2 cellular contexts compared by ENCODE assay signal in the genomic region with DNA sequence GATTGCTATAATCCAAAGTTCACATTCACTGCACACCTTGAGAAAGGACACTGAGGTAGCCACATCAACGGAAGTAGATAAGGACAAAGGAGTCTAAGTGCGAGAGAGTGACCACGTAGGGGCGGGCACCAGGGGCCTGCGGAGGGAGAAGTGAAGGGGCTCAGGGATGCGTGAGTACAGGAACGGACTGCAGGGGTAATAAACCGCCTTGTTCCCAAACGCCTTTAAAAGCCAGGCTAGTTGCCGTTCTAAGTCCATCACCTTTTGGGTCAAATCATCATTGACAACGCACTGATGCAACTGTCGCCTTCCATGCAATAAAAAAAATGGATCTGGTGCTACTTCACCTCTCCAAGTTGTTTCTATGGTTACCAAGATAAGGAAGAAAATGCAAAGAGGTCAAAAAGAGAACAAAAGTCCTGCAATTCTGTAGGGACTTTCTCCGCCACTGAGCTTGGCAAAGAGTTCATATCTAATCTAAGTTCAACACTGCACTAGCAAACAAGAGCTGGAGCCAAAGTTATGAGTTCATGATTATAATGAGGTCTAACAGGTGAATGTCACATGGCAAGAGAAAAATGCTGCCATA.
TF ChIP-seq lines count a peak whose summit lies in the region.

No MANE protein-coding gene starts in this region.

TF ChIP-seq in K562, 482 proteins besides CTCF, POLR2A, EP300 and RAD21 (continues in another document):
- TF ChIP-seq, protein P1, sequence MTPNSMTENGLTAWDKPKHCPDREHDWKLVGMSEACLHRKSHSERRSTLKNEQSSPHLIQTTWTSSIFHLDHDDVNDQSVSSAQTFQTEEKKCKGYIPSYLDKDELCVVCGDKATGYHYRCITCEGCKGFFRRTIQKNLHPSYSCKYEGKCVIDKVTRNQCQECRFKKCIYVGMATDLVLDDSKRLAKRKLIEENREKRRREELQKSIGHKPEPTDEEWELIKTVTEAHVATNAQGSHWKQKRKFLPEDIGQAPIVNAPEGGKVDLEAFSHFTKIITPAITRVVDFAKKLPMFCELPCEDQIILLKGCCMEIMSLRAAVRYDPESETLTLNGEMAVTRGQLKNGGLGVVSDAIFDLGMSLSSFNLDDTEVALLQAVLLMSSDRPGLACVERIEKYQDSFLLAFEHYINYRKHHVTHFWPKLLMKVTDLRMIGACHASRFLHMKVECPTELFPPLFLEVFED (CRISPR knock-in tag; conservative IDR thresholded peaks at IDR 0.05): no peak
- TF ChIP-seq ZFP30 (CRISPR knock-in tag; IDR thresholded peaks at IDR 0.05; ENCODE audit: borderline replicate concordance): no peak
- no peak for TF ChIP-seq PTRF (tag; IDR thresholded peaks at IDR 0.05)
- no peak for TF ChIP-seq ZSCAN29 (IDR thresholded peaks at IDR 0.05)
- no peak for TF ChIP-seq YBX1 (IDR thresholded peaks at IDR 0.05)
- TF ChIP-seq, protein P2, sequence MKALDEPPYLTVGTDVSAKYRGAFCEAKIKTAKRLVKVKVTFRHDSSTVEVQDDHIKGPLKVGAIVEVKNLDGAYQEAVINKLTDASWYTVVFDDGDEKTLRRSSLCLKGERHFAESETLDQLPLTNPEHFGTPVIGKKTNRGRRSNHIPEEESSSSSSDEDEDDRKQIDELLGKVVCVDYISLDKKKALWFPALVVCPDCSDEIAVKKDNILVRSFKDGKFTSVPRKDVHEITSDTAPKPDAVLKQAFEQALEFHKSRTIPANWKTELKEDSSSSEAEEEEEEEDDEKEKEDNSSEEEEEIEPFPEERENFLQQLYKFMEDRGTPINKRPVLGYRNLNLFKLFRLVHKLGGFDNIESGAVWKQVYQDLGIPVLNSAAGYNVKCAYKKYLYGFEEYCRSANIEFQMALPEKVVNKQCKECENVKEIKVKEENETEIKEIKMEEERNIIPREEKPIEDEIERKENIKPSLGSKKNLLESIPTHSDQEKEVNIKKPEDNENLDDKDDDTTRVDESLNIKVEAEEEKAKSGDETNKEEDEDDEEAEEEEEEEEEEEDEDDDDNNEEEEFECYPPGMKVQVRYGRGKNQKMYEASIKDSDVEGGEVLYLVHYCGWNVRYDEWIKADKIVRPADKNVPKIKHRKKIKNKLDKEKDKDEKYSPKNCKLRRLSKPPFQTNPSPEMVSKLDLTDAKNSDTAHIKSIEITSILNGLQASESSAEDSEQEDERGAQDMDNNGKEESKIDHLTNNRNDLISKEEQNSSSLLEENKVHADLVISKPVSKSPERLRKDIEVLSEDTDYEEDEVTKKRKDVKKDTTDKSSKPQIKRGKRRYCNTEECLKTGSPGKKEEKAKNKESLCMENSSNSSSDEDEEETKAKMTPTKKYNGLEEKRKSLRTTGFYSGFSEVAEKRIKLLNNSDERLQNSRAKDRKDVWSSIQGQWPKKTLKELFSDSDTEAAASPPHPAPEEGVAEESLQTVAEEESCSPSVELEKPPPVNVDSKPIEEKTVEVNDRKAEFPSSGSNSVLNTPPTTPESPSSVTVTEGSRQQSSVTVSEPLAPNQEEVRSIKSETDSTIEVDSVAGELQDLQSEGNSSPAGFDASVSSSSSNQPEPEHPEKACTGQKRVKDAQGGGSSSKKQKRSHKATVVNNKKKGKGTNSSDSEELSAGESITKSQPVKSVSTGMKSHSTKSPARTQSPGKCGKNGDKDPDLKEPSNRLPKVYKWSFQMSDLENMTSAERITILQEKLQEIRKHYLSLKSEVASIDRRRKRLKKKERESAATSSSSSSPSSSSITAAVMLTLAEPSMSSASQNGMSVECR (CRISPR knock-in tag; IDR thresholded peaks at IDR 0.05): no peak
- TF ChIP-seq CXXC5 (CRISPR knock-in tag; IDR thresholded peaks at IDR 0.05): 0 out of 2 replicates have a peak, but pooled peaks have one; percentile 11
- peak; percentile 59 for TF ChIP-seq TEAD4 (IDR thresholded peaks at IDR 0.05; ENCODE audit: low read length)
- no peak for TF ChIP-seq TEAD4 (CRISPR knock-in tag; IDR thresholded peaks at IDR 0.05; ENCODE audit: borderline replicate concordance)
- no peak for TF ChIP-seq ZNF766 (CRISPR knock-in tag; conservative IDR thresholded peaks at IDR 0.05)
- 0 out of 2 replicates have a peak, but pooled peaks have one; percentile 4 for TF ChIP-seq ZNF316 (IDR thresholded peaks at IDR 0.05)
- TF ChIP-seq SRF (CRISPR knock-in tag; IDR thresholded peaks at IDR 0.05): no peak
- TF ChIP-seq POLR3A (IDR thresholded peaks at IDR 0.05; ENCODE audit: borderline replicate concordance, extremely low read depth, insufficient read depth, insufficient read length): no peak
- 0 out of 2 replicates have a peak, but pooled peaks have one; percentile 33 for TF ChIP-seq CBFA2T2 (conservative IDR thresholded peaks at IDR 0.05)
- TF ChIP-seq ELF1 (tag; IDR thresholded peaks at IDR 0.05): no peak
- TF ChIP-seq, protein P3, sequence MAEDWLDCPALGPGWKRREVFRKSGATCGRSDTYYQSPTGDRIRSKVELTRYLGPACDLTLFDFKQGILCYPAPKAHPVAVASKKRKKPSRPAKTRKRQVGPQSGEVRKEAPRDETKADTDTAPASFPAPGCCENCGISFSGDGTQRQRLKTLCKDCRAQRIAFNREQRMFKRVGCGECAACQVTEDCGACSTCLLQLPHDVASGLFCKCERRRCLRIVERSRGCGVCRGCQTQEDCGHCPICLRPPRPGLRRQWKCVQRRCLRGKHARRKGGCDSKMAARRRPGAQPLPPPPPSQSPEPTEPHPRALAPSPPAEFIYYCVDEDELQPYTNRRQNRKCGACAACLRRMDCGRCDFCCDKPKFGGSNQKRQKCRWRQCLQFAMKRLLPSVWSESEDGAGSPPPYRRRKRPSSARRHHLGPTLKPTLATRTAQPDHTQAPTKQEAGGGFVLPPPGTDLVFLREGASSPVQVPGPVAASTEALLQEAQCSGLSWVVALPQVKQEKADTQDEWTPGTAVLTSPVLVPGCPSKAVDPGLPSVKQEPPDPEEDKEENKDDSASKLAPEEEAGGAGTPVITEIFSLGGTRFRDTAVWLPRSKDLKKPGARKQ (CRISPR knock-in tag; IDR thresholded peaks at IDR 0.05): no peak
- no peak for TF ChIP-seq TAF15 (IDR thresholded peaks at IDR 0.05; ENCODE audit: low read depth, low read length)
- no peak for TF ChIP-seq SRSF9 (IDR thresholded peaks at IDR 0.05; ENCODE audit: borderline replicate concordance, low read depth, low read length)
- 0 out of 4 replicates have a peak, but pooled peaks of 1 of the 2 experiments have one; percentile 9 for TF ChIP-seq FOXK2 (conservative IDR thresholded peaks at IDR 0.05 in 1 of 2, IDR thresholded peaks at IDR 0.05 in 1 of 2; ENCODE audit: low read depth in 2 of 2)
- no peak for TF ChIP-seq IRF2 (CRISPR knock-in tag; IDR thresholded peaks at IDR 0.05)
- TF ChIP-seq CEBPB (tag; IDR thresholded peaks at IDR 0.05): no peak
- no peak for TF ChIP-seq PML (IDR thresholded peaks at IDR 0.05; ENCODE audit: low read length)
- TF ChIP-seq NFATC3 (IDR thresholded peaks at IDR 0.05): no peak
- no peak for TF ChIP-seq HDAC8 (tag; IDR thresholded peaks at IDR 0.05)
- no peak for TF ChIP-seq HDAC6 (IDR thresholded peaks at IDR 0.05; ENCODE audit: low read depth, low read length)
- no peak for TF ChIP-seq ERF (CRISPR knock-in tag; IDR thresholded peaks at IDR 0.05)
- TF ChIP-seq COPS2 (conservative IDR thresholded peaks at IDR 0.05): no peak
- TF ChIP-seq ZNF12 (CRISPR knock-in tag; IDR thresholded peaks at IDR 0.05): no peak
- no peak for TF ChIP-seq HCFC1 (IDR thresholded peaks at IDR 0.05; ENCODE audit: low read depth, low read length)
- TF ChIP-seq SNIP1 (IDR thresholded peaks at IDR 0.05; ENCODE audit: low read depth): no peak
- TF ChIP-seq NFYB (IDR thresholded peaks at IDR 0.05; ENCODE audit: extremely low read depth, insufficient read length): no peak
- peak; percentile 37; the same call in 1 of the 2 replicates for TF ChIP-seq ZNF384 (IDR thresholded peaks at IDR 0.05; ENCODE audit: low read depth, low read length)

TF ChIP-seq in liver, 16 proteins besides CTCF, POLR2A, EP300 and RAD21:
- TF ChIP-seq YY1 (IDR thresholded peaks at IDR 0.05) (peak; percentile 17), NR2F2 (IDR thresholded peaks at IDR 0.05) (no peak), HNF4G (IDR thresholded peaks at IDR 0.05) (no peak), TAF1 (conservative IDR thresholded peaks at IDR 0.05) (no peak), RXRA (IDR thresholded peaks at IDR 0.05) (peak; percentile 53 to 65), HNF4A (conservative IDR thresholded peaks at IDR 0.05) (peak; percentile 56 to 60), SP1 (IDR thresholded peaks at IDR 0.05) (no peak), FOXA2 (IDR thresholded peaks at IDR 0.05) (peak; percentile 42), FOXA1 (IDR thresholded peaks at IDR 0.05) (no peak), JUND (IDR thresholded peaks at IDR 0.05) (peak in 1 of 2 donors; percentile 27), EGR1 (IDR thresholded peaks at IDR 0.05; ENCODE audit: low read depth in 2 of 2) (no peak), GABPA (IDR thresholded peaks at IDR 0.05 in 1 of 2, conservative IDR thresholded peaks at IDR 0.05 in 1 of 2) (no peak)
- TF ChIP-seq, protein P4, sequence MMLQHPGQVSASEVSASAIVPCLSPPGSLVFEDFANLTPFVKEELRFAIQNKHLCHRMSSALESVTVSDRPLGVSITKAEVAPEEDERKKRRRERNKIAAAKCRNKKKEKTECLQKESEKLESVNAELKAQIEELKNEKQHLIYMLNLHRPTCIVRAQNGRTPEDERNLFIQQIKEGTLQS (IDR thresholded peaks at IDR 0.05): no peak
- TF ChIP-seq, protein P5, sequence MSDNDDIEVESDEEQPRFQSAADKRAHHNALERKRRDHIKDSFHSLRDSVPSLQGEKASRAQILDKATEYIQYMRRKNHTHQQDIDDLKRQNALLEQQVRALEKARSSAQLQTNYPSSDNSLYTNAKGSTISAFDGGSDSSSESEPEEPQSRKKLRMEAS (IDR thresholded peaks at IDR 0.05): no peak
- TF ChIP-seq, protein P6, sequence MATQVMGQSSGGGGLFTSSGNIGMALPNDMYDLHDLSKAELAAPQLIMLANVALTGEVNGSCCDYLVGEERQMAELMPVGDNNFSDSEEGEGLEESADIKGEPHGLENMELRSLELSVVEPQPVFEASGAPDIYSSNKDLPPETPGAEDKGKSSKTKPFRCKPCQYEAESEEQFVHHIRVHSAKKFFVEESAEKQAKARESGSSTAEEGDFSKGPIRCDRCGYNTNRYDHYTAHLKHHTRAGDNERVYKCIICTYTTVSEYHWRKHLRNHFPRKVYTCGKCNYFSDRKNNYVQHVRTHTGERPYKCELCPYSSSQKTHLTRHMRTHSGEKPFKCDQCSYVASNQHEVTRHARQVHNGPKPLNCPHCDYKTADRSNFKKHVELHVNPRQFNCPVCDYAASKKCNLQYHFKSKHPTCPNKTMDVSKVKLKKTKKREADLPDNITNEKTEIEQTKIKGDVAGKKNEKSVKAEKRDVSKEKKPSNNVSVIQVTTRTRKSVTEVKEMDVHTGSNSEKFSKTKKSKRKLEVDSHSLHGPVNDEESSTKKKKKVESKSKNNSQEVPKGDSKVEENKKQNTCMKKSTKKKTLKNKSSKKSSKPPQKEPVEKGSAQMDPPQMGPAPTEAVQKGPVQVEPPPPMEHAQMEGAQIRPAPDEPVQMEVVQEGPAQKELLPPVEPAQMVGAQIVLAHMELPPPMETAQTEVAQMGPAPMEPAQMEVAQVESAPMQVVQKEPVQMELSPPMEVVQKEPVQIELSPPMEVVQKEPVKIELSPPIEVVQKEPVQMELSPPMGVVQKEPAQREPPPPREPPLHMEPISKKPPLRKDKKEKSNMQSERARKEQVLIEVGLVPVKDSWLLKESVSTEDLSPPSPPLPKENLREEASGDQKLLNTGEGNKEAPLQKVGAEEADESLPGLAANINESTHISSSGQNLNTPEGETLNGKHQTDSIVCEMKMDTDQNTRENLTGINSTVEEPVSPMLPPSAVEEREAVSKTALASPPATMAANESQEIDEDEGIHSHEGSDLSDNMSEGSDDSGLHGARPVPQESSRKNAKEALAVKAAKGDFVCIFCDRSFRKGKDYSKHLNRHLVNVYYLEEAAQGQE (IDR thresholded peaks at IDR 0.05): no peak
- TF ChIP-seq, protein P7, sequence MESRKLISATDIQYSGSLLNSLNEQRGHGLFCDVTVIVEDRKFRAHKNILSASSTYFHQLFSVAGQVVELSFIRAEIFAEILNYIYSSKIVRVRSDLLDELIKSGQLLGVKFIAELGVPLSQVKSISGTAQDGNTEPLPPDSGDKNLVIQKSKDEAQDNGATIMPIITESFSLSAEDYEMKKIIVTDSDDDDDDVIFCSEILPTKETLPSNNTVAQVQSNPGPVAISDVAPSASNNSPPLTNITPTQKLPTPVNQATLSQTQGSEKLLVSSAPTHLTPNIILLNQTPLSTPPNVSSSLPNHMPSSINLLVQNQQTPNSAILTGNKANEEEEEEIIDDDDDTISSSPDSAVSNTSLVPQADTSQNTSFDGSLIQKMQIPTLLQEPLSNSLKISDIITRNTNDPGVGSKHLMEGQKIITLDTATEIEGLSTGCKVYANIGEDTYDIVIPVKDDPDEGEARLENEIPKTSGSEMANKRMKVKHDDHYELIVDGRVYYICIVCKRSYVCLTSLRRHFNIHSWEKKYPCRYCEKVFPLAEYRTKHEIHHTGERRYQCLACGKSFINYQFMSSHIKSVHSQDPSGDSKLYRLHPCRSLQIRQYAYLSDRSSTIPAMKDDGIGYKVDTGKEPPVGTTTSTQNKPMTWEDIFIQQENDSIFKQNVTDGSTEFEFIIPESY (IDR thresholded peaks at IDR 0.05): no peak
